ENCODE assay signal across 22 cellular contexts in genomic region chr3:137099336-137099735, GRCh38.
DNase-seq lines count a peak whose midpoint lies in the region; ATAC-seq, FAIRE-seq and TF ChIP-seq lines count a peak whose summit lies in the region.
"Had no signal": no experiment of that assay in that cellular context is flagged by ENCODE, and none has a peak within 500 bp of the region (broad histone marks: within the 10 kb centered on the region; RNA-seq: fewer than 3 reads in every experiment).

No MANE protein-coding gene starts in this region.

- no peak for FAIRE-seq in H54 (lab: Jason Lieb, UNC)
- FAIRE-seq: A204.1, GM12891, GM18507, H1 had no signal

- H3K9me2 ChIP-seq in GM23338 (ENCODE audit: insufficient read depth): no peaks in the 10 kb centered on the region

- 0 out of 2 replicates have a peak overlapping the region, but pooled peaks have one; percentile 16 for H2AFZ ChIP-seq in GM23338

- no peaks in the 10 kb centered on the region for H3K36me3 ChIP-seq in GM23338 (ENCODE audit: insufficient read depth)
- H3K36me3 ChIP-seq: BLaER1 had no signal

- H3K9me3 Mint-ChIP-seq in GM23338: peaks cover 3% of the 10 kb centered on the region; the same call in 2 of the 3 replicates
- no peaks in the 10 kb centered on the region for H3K9me3 Mint-ChIP-seq in CD4-positive, alpha-beta T cell

- H3K27ac Mint-ChIP-seq in GM23338: no peak overlapping the region
- no peak overlapping the region for H3K27ac Mint-ChIP-seq in CD4-positive, alpha-beta T cell
- H3K27ac Mint-ChIP-seq: B cell; CD4-positive, CD25-positive, alpha-beta regulatory T cell; CD8-positive, alpha-beta memory T cell; H9 had no signal

- no peaks in the 10 kb centered on the region for H3K4me1 ChIP-seq in right cardiac atrium (ENCODE audit: control insufficient read depth, insufficient read depth, low read length)
- H3K4me1 ChIP-seq in GM23338 (ENCODE audit: insufficient read depth): peaks cover 12% of the 10 kb centered on the region

- no peaks in the 10 kb centered on the region for H3K36me3 Mint-ChIP-seq in GM23338 (ENCODE audit: low read depth)
- H3K36me3 Mint-ChIP-seq in CD4-positive, alpha-beta T cell (ENCODE audit: low read depth): no peaks in the 10 kb centered on the region
- H3K36me3 Mint-ChIP-seq: CD4-positive, CD25-positive, alpha-beta regulatory T cell; CD8-positive, alpha-beta memory T cell had no signal

- DNase-seq in Right ventricle myocardium inferior (ENCODE audit: missing footprints) (no peak), right cardiac atrium (no peak), GM23338 (ENCODE audit: low spot score) (no peak), left ventricle myocardium superior (no peak), sciatic nerve (ENCODE audit: low spot score) (no peak), H54 (ENCODE audit: insufficient read length, low spot score) (no peak)
- DNase-seq in CD4-positive, alpha-beta T cell: no peak
- DNase-seq: CD4-positive, CD25-positive, alpha-beta regulatory T cell; CD8-positive, alpha-beta memory T cell; DMS53; DMS79 treated with DMSO at 0.1 percent for 48 hours; GF-D8; H9 had no signal

- ATAC-seq in Right ventricle myocardium inferior (peak; percentile 52), right cardiac atrium (no peak), GM23338 (no peak), left ventricle myocardium superior (peak; percentile 63), sciatic nerve (peak; percentile 73)
- no peak for ATAC-seq in CD4-positive, alpha-beta T cell (ENCODE audit: poor library complexity)
- ATAC-seq: HCT116 had no signal

- H3K4me2 ChIP-seq in GM23338: no peak overlapping the region
- H3K4me2 ChIP-seq: BLaER1 had no signal

- no peak for TF ChIP-seq CTCF in GM23338 (conservative IDR thresholded peaks at IDR 0.05; ENCODE audit: low read depth in 2 of 2)
- no peak for TF ChIP-seq CTCF in CD4-positive, alpha-beta T cell (IDR thresholded peaks at IDR 0.05)

- H3K79me2 ChIP-seq in GM23338 (replicated peaks; ENCODE audit: insufficient read depth): no peaks in the 10 kb centered on the region

- peaks cover 4% of the 10 kb centered on the region for H3K27me3 Mint-ChIP-seq in GM23338 (ENCODE audit: insufficient read depth, low read depth, poor library complexity)
- peaks cover 32% of the 10 kb centered on the region for H3K27me3 Mint-ChIP-seq in CD4-positive, alpha-beta T cell

- intact Hi-C loops in Right ventricle myocardium inferior (cut with DNase I) (no loop called here), right cardiac atrium (cut with DNase I) (no loop called here), left ventricle myocardium superior (cut with micrococcal nuclease) (no loop called here), sciatic nerve (cut with DNase I) (no loop called here)
- intact Hi-C loops in CD4-positive, alpha-beta T cell (cut with DNase I, micrococcal nuclease): no loop called here

- CTCF ChIA-PET in CD4-positive, alpha-beta T cell (lab: Charles Lee): no interaction called here

- H4K20me1 ChIP-seq in GM23338 (replicated peaks; ENCODE audit: insufficient read depth): no peaks in the 10 kb centered on the region
- H4K20me1 ChIP-seq: BLaER1 had no signal

- WGBS in right cardiac atrium: 65% methylated on average over 1 of the region's 1 CpG

- H3K4me1 Mint-ChIP-seq in GM23338: peaks cover 14% of the 10 kb centered on the region
- no peaks in the 10 kb centered on the region for H3K4me1 Mint-ChIP-seq in CD4-positive, alpha-beta T cell (ENCODE audit: low read depth)
- H3K4me1 Mint-ChIP-seq: B cell; CD4-positive, CD25-positive, alpha-beta regulatory T cell; CD8-positive, alpha-beta memory T cell had no signal

- H3K27ac ChIP-seq in right cardiac atrium (ENCODE audit: low read length) (no peak overlapping the region), GM23338 (ENCODE audit: low read depth) (no peak overlapping the region)
- no peak overlapping the region for H3K27ac ChIP-seq in CD4-positive, alpha-beta T cell (ENCODE audit: low read depth, low read length)
- H3K27ac ChIP-seq: 22Rv1, BLaER1, C4-2B had no signal

- H3K4me3 ChIP-seq in right cardiac atrium (ENCODE audit: low read length) (no peak overlapping the region), GM23338 (no peak overlapping the region)
- H3K4me3 ChIP-seq: BLaER1 had no signal

- POLR2A ChIA-PET in CD4-positive, alpha-beta T cell (lab: Charles Lee): no interaction called here

- H3F3A ChIP-seq in GM23338 (replicated peaks; ENCODE audit: low read depth): no peaks in the 10 kb centered on the region

- H3K4me3 Mint-ChIP-seq in GM23338: no peak overlapping the region
- no peak overlapping the region for H3K4me3 Mint-ChIP-seq in CD4-positive, alpha-beta T cell
- H3K4me3 Mint-ChIP-seq: B cell; CD4-positive, CD25-positive, alpha-beta regulatory T cell; CD8-positive, alpha-beta memory T cell; H9 had no signal

- no peaks in the 10 kb centered on the region for H3K9me3 ChIP-seq in right cardiac atrium (ENCODE audit: control insufficient read depth, low read length)
- no peaks in the 10 kb centered on the region for H3K9me3 ChIP-seq in CD4-positive, alpha-beta T cell (ENCODE audit: control insufficient read depth, low read length)
- H3K9me3 ChIP-seq: BLaER1 had no signal

- H3K27me3 ChIP-seq in right cardiac atrium (ENCODE audit: control insufficient read depth, insufficient read depth) (no peaks in the 10 kb centered on the region), GM23338 (ENCODE audit: insufficient read depth) (no peaks in the 10 kb centered on the region)
- peaks cover 12% of the 10 kb centered on the region for H3K27me3 ChIP-seq in CD4-positive, alpha-beta T cell (ENCODE audit: control insufficient read depth, insufficient read depth, low read length)
- H3K27me3 ChIP-seq: BLaER1 had no signal

- TF ChIP-seq POLR2A in H54 (IDR thresholded peaks at IDR 0.05; ENCODE audit: low read depth, low read length): no peak

TF ChIP-seq in GM23338, 12 proteins besides CTCF, POLR2A, EP300 and RAD21 (continues in another document):
- TF ChIP-seq EZH2phosphoT487 (IDR thresholded peaks at IDR 0.05; ENCODE audit: unreplicated experiment) (no peak), REST (IDR thresholded peaks at IDR 0.05; ENCODE audit: unreplicated experiment) (no peak)

Comparison
In these comparisons a context has a peak if more than half of its experiments do, and no peak if none do; other contexts are left out.
1. ATAC-seq: peak in Right ventricle myocardium inferior (single experiment), left ventricle myocardium superior (single experiment) and sciatic nerve (single experiment); none in right cardiac atrium (0 of 2), GM23338 (single experiment) and CD4-positive, alpha-beta T cell (single experiment).